Comparison of ENCODE assay signal across 18 cellular contexts in genomic region chr6:18245079-18245478, GRCh38. TPM values are rescaled to one million over a fixed set of nuclear protein-coding genes. Genes with fewer than 3 reads are reported as not detected.
DNase-seq lines count a peak whose midpoint lies in the region; ATAC-seq and TF ChIP-seq lines count a peak whose summit lies in the region.
"Had no signal": no experiment of that assay in that cellular context is flagged by ENCODE, and none has a peak within 500 bp of the region (broad histone marks: within the 10 kb centered on the region; RNA-seq: fewer than 3 reads in every experiment).

No MANE protein-coding gene starts in this region.

- H3K27me3 Mint-ChIP-seq in activated T-cell treated with anti-CD3 and anti-CD28 coated beads, Interleukin-2, amount 50 U/mL, for 72 hours (ENCODE audit: low read depth), result no peaks in the 10 kb centered on the region
- H3K27me3 Mint-ChIP-seq in IgD-negative memory B cell, result no peaks in the 10 kb centered on the region
- H3K27me3 Mint-ChIP-seq in endothelial cell (ENCODE audit: unreplicated experiment), result no peaks in the 10 kb centered on the region
- H3K27me3 Mint-ChIP-seq in neural progenitor cell (ENCODE audit: insufficient read depth, low read depth), result peaks cover 2% of the 10 kb centered on the region

- no peak overlapping the region for H2AFZ ChIP-seq in neural progenitor cell (replicated peaks)

- DNase-seq in activated T-cell treated with anti-CD3 and anti-CD28 coated beads, Interleukin-2, amount 50 U/mL, for 72 hours, result no peak
- no peak for DNase-seq in activated T-cell treated with anti-CD3 and anti-CD28 coated beads for 4 hours
- no peak for DNase-seq in endothelial cell (ENCODE audit: low spot score)
- no peak for DNase-seq in DMS53 treated with DMSO at 0.1 percent for 48 hours (lab: John Stamatoyannopoulos, UW; ENCODE audit: unreplicated experiment)
- no peak for DNase-seq in neural progenitor cell (ENCODE audit: low spot score)
- DNase-seq in LoVo (ENCODE audit: low spot score), result no peak
- DNase-seq: AML-193, GDM1, GOT3, MM.1S, NCI-H187 treated with DMSO at 0.1 percent for 48 hours, NCI-H2171 treated with DMSO at 0.1 percent for 48 hours, NCI-H82, Right ventricle myocardium superior had no signal

- no peaks in the 10 kb centered on the region for H3K9me3 ChIP-seq in neural progenitor cell (ENCODE audit: low read depth)

- peak overlapping the region; percentile 74 for H3K27ac Mint-ChIP-seq in activated T-cell treated with anti-CD3 and anti-CD28 coated beads, Interleukin-2, amount 50 U/mL, for 72 hours
- peak overlapping the region in 2 of 3 donors; percentile 21 to 36 for H3K27ac Mint-ChIP-seq in IgD-negative memory B cell
- peak overlapping the region; percentile 5 for H3K27ac Mint-ChIP-seq in endothelial cell (ENCODE audit: unreplicated experiment)
- no peak overlapping the region for H3K27ac Mint-ChIP-seq in neural progenitor cell

- peaks cover 15% of the 10 kb centered on the region for H3F3A ChIP-seq in neural progenitor cell (ENCODE audit: low read depth)

- H3K36me3 ChIP-seq in neural progenitor cell, result peaks cover 42% of the 10 kb centered on the region

- no peak overlapping the region for H3K4me2 ChIP-seq in neural progenitor cell
- H3K4me2 ChIP-seq: KMS-11 had no signal

- H3K79me2 ChIP-seq in neural progenitor cell (ENCODE audit: low read depth), result peaks cover 100% of the 10 kb centered on the region

- H3K27ac ChIP-seq in neural progenitor cell, result no peak overlapping the region
- H3K27ac ChIP-seq: HL-60, KMS-11 had no signal

- H4K20me1 ChIP-seq in neural progenitor cell (ENCODE audit: low read depth), result peaks cover 61% of the 10 kb centered on the region

- H3K4me3 Mint-ChIP-seq in activated T-cell treated with anti-CD3 and anti-CD28 coated beads, Interleukin-2, amount 50 U/mL, for 72 hours, result no peak overlapping the region
- H3K4me3 Mint-ChIP-seq in IgD-negative memory B cell (no peak overlapping the region), endothelial cell (ENCODE audit: unreplicated experiment) (no peak overlapping the region), neural progenitor cell (no peak overlapping the region)

- peaks cover 25 to 74% of the 10 kb centered on the region in 2 donors for H3K36me3 Mint-ChIP-seq in activated T-cell treated with anti-CD3 and anti-CD28 coated beads, Interleukin-2, amount 50 U/mL, for 72 hours (ENCODE audit: insufficient read depth in 2 of 2)
- H3K36me3 Mint-ChIP-seq in IgD-negative memory B cell (peaks cover 9% of the 10 kb centered on the region), endothelial cell (ENCODE audit: low read depth, unreplicated experiment) (peaks cover 25% of the 10 kb centered on the region), neural progenitor cell (peaks cover 67% of the 10 kb centered on the region)

- H3K4me1 Mint-ChIP-seq in activated T-cell treated with anti-CD3 and anti-CD28 coated beads, Interleukin-2, amount 50 U/mL, for 72 hours (ENCODE audit: low read depth), result peaks cover 78% of the 10 kb centered on the region
- peaks cover 5 to 13% (median 9%) of the 10 kb centered on the region in 3 donors for H3K4me1 Mint-ChIP-seq in IgD-negative memory B cell
- peaks cover 4% of the 10 kb centered on the region for H3K4me1 Mint-ChIP-seq in endothelial cell (ENCODE audit: unreplicated experiment)
- no peaks in the 10 kb centered on the region for H3K4me1 Mint-ChIP-seq in neural progenitor cell

- H3K9ac ChIP-seq in neural progenitor cell, result no peak overlapping the region
- H3K9ac ChIP-seq: KMS-11 had no signal

- no peak overlapping the region for H3K4me3 ChIP-seq in neural progenitor cell

- TF ChIP-seq CTCF in endothelial cell (IDR thresholded peaks at IDR 0.05; ENCODE audit: unreplicated experiment) (no peak), neural progenitor cell (IDR thresholded peaks at IDR 0.05) (no peak)

- no peaks in the 10 kb centered on the region for H3K27me3 ChIP-seq in neural progenitor cell

- ATAC-seq in activated T-cell treated with anti-CD3 and anti-CD28 coated beads, Interleukin-2, amount 50 U/mL, for 72 hours (replicated peaks in 1 of 2), result no peak
- ATAC-seq: Panc1 had no signal

- no peaks in the 10 kb centered on the region for H3K9me3 Mint-ChIP-seq in activated T-cell treated with anti-CD3 and anti-CD28 coated beads, Interleukin-2, amount 50 U/mL, for 72 hours
- no peaks in the 10 kb centered on the region for H3K9me3 Mint-ChIP-seq in IgD-negative memory B cell
- no peaks in the 10 kb centered on the region for H3K9me3 Mint-ChIP-seq in endothelial cell (ENCODE audit: unreplicated experiment)
- H3K9me3 Mint-ChIP-seq in neural progenitor cell, result no peaks in the 10 kb centered on the region

- H3K4me1 ChIP-seq in neural progenitor cell, result no peaks in the 10 kb centered on the region

RNA-seq across cellular contexts. Expression of gene DEK, which starts 19.3 kb away (rescaled TPM):
- 100 to 1,000 TPM; 175 to 204 TPM for total RNA-seq in activated T-cell treated with anti-CD3 and anti-CD28 coated beads, Interleukin-2, amount 50 U/mL, for 72 hours
- polyA plus RNA-seq in IgD-negative memory B cell, result 83.3 TPM
- 61.2 TPM for total RNA-seq in endothelial cell (ENCODE audit: unreplicated experiment)
- 334 and 501 TPM in 2 replicates for total RNA-seq in neural progenitor cell (ENCODE audit: low replicate concordance)
